22 cellular contexts compared by ENCODE assay signal in genomic region chr3:39978293-39978692, GRCh38.
"Had no signal": no experiment of that assay in that cellular context is flagged by ENCODE, and none has a peak within 500 bp of the region (broad histone marks: within the 10 kb centered on the region; RNA-seq: fewer than 3 reads in every experiment).

No MANE protein-coding gene starts in this region.

- H3K4me1 ChIP-seq: colonic mucosa, gastroesophageal sphincter, parathyroid adenoma, psoas muscle, testis, tibial nerve, upper lobe of right lung had no signal

- H3K79me2 ChIP-seq: parathyroid adenoma had no signal

- H2AFZ ChIP-seq: parathyroid adenoma had no signal

- H3K36me3 ChIP-seq: colonic mucosa, gastroesophageal sphincter, tibial nerve, upper lobe of right lung had no signal

- H3K9me3 ChIP-seq: colonic mucosa, gastroesophageal sphincter, psoas muscle, testis, upper lobe of right lung had no signal

- H3K27me3 ChIP-seq: colonic mucosa, gastroesophageal sphincter, testis, tibial nerve, upper lobe of right lung had no signal

- H3K27ac ChIP-seq: colonic mucosa, gastroesophageal sphincter, parathyroid adenoma, psoas muscle, testis, tibial nerve, upper lobe of right lung had no signal

- H3K4me3 ChIP-seq: colonic mucosa, gastroesophageal sphincter, psoas muscle, testis, tibial nerve, upper lobe of right lung had no signal

- H3K9ac ChIP-seq: parathyroid adenoma had no signal

- ATAC-seq: gastroesophageal sphincter; left ventricle myocardium superior; naive thymus-derived CD4-positive, alpha-beta T cell; psoas muscle; sciatic nerve; stimulated activated naive B cell treated with anti-CD40 and anti-IgM and Interleukin-4, amounts not matched to agents 10 μg/mL and 1 μg/mL and 100 μg/mL, for 72 hours; stimulated activated naive CD8-positive, alpha-beta T cell treated with anti-CD3 and anti-CD28 coated beads, Interleukin-15, amount 100 ng/mL, for 72 hours; upper lobe of right lung had no signal

- DNase-seq: colonic mucosa; dermis blood vessel endothelial cell; erythroblast; foreskin fibroblast; glutamatergic neuron; islet precursor cell; left ventricle myocardium superior; mesendoderm; naive thymus-derived CD4-positive, alpha-beta T cell; nephron progenitor cell; psoas muscle; retina; stimulated activated CD4-positive, alpha-beta T cell treated with anti-CD3 and anti-CD28 coated beads, Interleukin-2, amount 100 ng/mL, for 24 hours; stimulated activated CD4-positive, alpha-beta T cell treated with anti-CD3 and anti-CD28 coated beads, Interleukin-4, amount 100 ng/mL, for 4 hours; stimulated activated naive B cell treated with anti-CD40 and anti-IgM and Interleukin-4, amounts not matched to agents 10 μg/mL and 1 μg/mL and 100 μg/mL, for 72 hours; stimulated activated naive CD8-positive, alpha-beta T cell treated with anti-CD3 and anti-CD28 coated beads, Interleukin-15, amount 100 ng/mL, for 72 hours; testis; upper lobe of right lung had no signal
